ENCODE assay signal across 18 cellular contexts in the genomic region with DNA sequence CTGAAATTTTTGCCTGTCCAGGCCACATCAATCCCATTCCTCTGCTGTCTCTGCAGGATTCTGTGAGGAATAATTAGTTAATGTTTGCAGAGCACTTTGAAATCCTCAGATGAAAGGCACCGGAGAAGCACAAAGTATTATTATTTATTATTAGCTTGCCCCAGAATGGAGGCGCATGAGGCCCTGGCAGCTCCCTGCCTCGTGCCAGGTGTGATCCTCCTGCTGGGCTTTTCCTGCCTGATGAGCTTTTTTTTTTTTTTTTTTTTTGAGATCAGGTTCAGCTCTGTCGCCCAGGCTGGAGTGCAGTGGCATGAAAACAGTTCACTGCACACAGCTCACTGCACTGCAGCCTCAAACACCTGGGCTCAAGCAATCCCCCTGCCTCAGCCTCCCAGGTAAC.
"Had no signal": no experiment of that assay in that cellular context is flagged by ENCODE, and none has a peak within 500 bp of the region (broad histone marks: within the 10 kb centered on the region; RNA-seq: fewer than 3 reads in every experiment).

No MANE protein-coding gene starts in this region.

- FAIRE-seq: urothelium cell line had no signal

- H3K27me3 ChIP-seq: esophagus muscularis mucosa, left lung, sigmoid colon, stomach, testis had no signal

- H3K36me3 ChIP-seq: esophagus muscularis mucosa, left lung, sigmoid colon, stomach had no signal

- ATAC-seq: left lung; mucosa of descending colon; naive thymus-derived CD4-positive, alpha-beta T cell had no signal

- DNase-seq: activated CD4-positive, alpha-beta T cell treated with anti-CD3 and anti-CD28 coated beads, Interleukin-2, amount 50 U/mL, for 4 hours; activated CD4-positive, CD25-positive, alpha-beta regulatory T cell treated with anti-CD3 and anti-CD28 coated beads, Interleukin-2, amount 50 U/mL, for 72 hours; activated naive CD4-positive, alpha-beta T cell; activated T-cell treated with anti-CD3 and anti-CD28 coated beads for 4 hours; aorta; cortex of kidney; effector CD4-positive, alpha-beta T cell; islet precursor cell; left lung; mucosa of descending colon; naive thymus-derived CD4-positive, alpha-beta T cell; sigmoid colon; stimulated activated CD4-positive, alpha-beta T cell treated with anti-CD3 and anti-CD28 coated beads, Interleukin-1b, Interleukin-23, amount 100 ng/mL, for 48 hours; stomach; testis had no signal

- H3K27ac ChIP-seq: esophagus muscularis mucosa, left lung, parathyroid adenoma, sigmoid colon, stomach, testis had no signal

- H3K9me3 ChIP-seq: esophagus muscularis mucosa, left lung, mucosa of descending colon, sigmoid colon, stomach, testis had no signal

- H3K4me3 ChIP-seq: esophagus muscularis mucosa, left lung, mucosa of descending colon, sigmoid colon, stomach, testis had no signal
